Comparison of ENCODE assay signal across 9 cellular contexts in the genomic region with DNA sequence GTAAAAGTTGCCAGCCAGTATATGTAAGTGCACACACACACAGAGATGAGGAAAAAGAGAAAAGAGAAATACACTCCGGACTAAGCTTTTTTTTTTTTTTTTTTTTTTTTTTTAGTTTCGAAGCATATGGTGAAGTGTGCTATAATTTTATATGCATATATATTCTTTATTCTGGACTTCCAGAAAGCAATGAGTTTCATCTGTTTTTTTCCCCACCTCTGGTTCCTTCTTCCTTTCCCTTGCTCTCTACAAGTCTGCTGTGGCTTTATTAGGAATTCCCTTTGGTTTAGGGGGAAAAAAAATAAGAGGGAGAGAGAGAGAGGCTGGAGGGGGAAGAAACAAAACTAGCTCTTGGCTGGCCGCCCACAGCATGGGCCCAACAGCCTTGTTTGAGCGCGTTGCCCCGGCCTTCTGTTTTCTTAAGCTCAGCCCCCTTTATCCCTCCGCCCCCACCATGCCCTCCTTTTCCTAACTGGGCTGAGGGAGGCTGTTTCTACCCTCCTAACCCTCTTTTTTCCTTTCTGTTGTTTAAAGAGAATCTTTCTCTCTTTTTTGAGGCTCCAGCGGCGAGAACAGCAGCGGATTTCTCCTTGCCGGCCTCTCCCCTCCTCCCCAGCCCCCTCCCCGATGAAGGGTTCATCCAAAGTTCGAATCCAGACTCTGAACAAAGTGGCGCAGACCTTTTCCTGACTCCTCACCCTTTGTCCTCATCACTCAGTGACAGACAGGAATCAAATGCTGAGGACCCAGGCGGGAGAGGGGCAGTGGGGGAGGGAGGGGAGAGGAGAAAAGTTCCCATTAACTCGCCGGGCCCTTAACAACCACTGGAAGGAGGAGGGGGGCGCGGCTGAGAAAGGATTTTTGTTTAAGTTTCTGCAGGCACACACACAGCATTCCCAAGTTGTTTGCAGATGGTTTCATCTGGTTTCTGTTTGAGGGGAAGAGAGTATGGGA. TPM values are rescaled to one million over a fixed set of nuclear protein-coding genes. Genes with fewer than 3 reads are reported as not detected.
A peak's percentile ranks its signal among the peaks of the same experiment; 100 is the strongest.
DNase-seq lines count a peak whose midpoint lies in the region; ATAC-seq and TF ChIP-seq lines count a peak whose summit lies in the region.
"Had no signal": no experiment of that assay in that cellular context is flagged by ENCODE, and none has a peak within 500 bp of the region (broad histone marks: within the 10 kb centered on the region; RNA-seq: fewer than 3 reads in every experiment).

No MANE protein-coding gene starts in this region.

- H3K4me2 ChIP-seq in neuronal stem cell (ENCODE audit: insufficient read depth, low read length, poor library complexity, severe bottlenecking) = peak overlapping the region; percentile 51

- no peaks in the 10 kb centered on the region for H3K27me3 ChIP-seq in neuronal stem cell (ENCODE audit: control insufficient read depth in 3 of 3, insufficient read depth in 3 of 3, low read depth in 1 of 3, low read length in 3 of 3)

- peaks cover 44 to 51% of the 10 kb centered on the region in 2 donors for H3K4me1 ChIP-seq in neuronal stem cell (ENCODE audit: control insufficient read depth in 2 of 2, insufficient read depth in 1 of 2, low read depth in 1 of 2, low read length in 2 of 2)

- no peak for TF ChIP-seq CTCF in AG10803 (conservative IDR thresholded peaks at IDR 0.05; ENCODE audit: low read length)
- no peak for TF ChIP-seq CTCF in fibroblast of mammary gland (conservative IDR thresholded peaks at IDR 0.05; ENCODE audit: control insufficient read depth, insufficient read depth, low read depth, low read length)

- peaks cover 7% of the 10 kb centered on the region for H3K79me1 ChIP-seq in neuronal stem cell (ENCODE audit: low read depth, low read length)

- no peak overlapping the region for H3K14ac ChIP-seq in neuronal stem cell (ENCODE audit: low read length)

- H3K4ac ChIP-seq in neuronal stem cell (ENCODE audit: low read length) = no peak overlapping the region

- H2BK12ac ChIP-seq in neuronal stem cell (ENCODE audit: low read length) = no peak overlapping the region

- no peak overlapping the region for H3K18ac ChIP-seq in neuronal stem cell (ENCODE audit: low read length)

- H3K36me3 ChIP-seq in neuronal stem cell (replicated peaks in 1 of 2; ENCODE audit: control insufficient read depth in 2 of 2, insufficient read depth in 2 of 2, low read length in 2 of 2) = peaks cover 1 to 23% of the 10 kb centered on the region in 2 donors

- no peak overlapping the region for H4K91ac ChIP-seq in neuronal stem cell (ENCODE audit: low read depth, low read length, poor library complexity)

- no CpG with 5 or more reads among the region's 19 CpGs for WGBS in neuronal stem cell (ENCODE audit: extremely low coverage in 2 of 2, insufficient read length in 2 of 2, insufficient replicate concordance in 1 of 2), 2 donors

- H3K23ac ChIP-seq in neuronal stem cell (ENCODE audit: low read depth, low read length, poor library complexity) = no peak overlapping the region

- H3K4me3 ChIP-seq in AG10803 (ENCODE audit: low read length) = peak overlapping the region; percentile 41
- peak overlapping the region; percentile 19 for H3K4me3 ChIP-seq in fibroblast of mammary gland (ENCODE audit: control insufficient read depth, low read depth, low read length)
- H3K4me3 ChIP-seq in neuronal stem cell (ENCODE audit: low read length in 2 of 2) = peak overlapping the region in 1 of 2 donors; percentile 25

- no peak overlapping the region for H4K8ac ChIP-seq in neuronal stem cell (ENCODE audit: low read depth, low read length)

- H2AK5ac ChIP-seq in neuronal stem cell (ENCODE audit: low read depth, low read length) = no peak overlapping the region

- ATAC-seq in GM21723 (IDR thresholded peaks at IDR 0.05; ENCODE audit: unreplicated experiment) (no peak), GM21576 (IDR thresholded peaks at IDR 0.05; ENCODE audit: unreplicated experiment) (no peak), GM19397 (IDR thresholded peaks at IDR 0.05; ENCODE audit: unreplicated experiment) (no peak)

- H2BK15ac ChIP-seq in neuronal stem cell (ENCODE audit: low read length) = no peak overlapping the region

- H2BK120ac ChIP-seq in neuronal stem cell (ENCODE audit: low read depth, low read length) = no peak overlapping the region

- in situ Hi-C loops in KBM-7 (cut with MboI; ENCODE audit: low pct_unique_long_range_greater_than_20kb, low sequenced_read_pairs) = no loop called here

- DNase-seq in AG10803 (ENCODE audit: low read depth) (peak; percentile 78), NCI-H2227 treated with DMSO at 0.1 percent for 48 hours (lab: John Stamatoyannopoulos, UW) (peak; percentile 64), fibroblast of mammary gland (ENCODE audit: low read depth) (peak; percentile 70), neuronal stem cell (ENCODE audit: low spot score) (peak; percentile 88), KBM-7 (no peak)
- DNase-seq: dermis blood vessel endothelial cell had no signal

- peak overlapping the region; percentile 58 for H2AFZ ChIP-seq in neuronal stem cell (ENCODE audit: low read length)

- H3K9ac ChIP-seq in neuronal stem cell (ENCODE audit: low read depth, low read length, poor library complexity) = no peak overlapping the region

- no peaks in the 10 kb centered on the region for H3K9me3 ChIP-seq in neuronal stem cell (replicated peaks in 1 of 2; ENCODE audit: control insufficient read depth in 2 of 2, insufficient read depth in 1 of 2, low read depth in 1 of 2, low read length in 2 of 2)

- H2BK5ac ChIP-seq in neuronal stem cell (ENCODE audit: low read length) = no peak overlapping the region

- H3K27ac ChIP-seq in neuronal stem cell (replicated peaks; ENCODE audit: low read length) = peak overlapping the region; percentile 94

RNA-seq across cellular contexts. Expression of a gene that starts 29.7 kb away (rescaled TPM):
- polyA plus RNA-seq in neuronal stem cell (2013, experiment 1 of 2) = 53.3 TPM
- polyA plus RNA-seq in neuronal stem cell (2013, experiment 2 of 2) = 55.6 TPM
